In genomic region chr1:206694551-206695124, GRCh38 we compare ENCODE assay signal across 1 cellular context.
A peak's percentile ranks its signal among the peaks of the same experiment; 100 is the strongest.
TF ChIP-seq lines count a peak whose summit lies in the region.

No MANE protein-coding gene starts in this region.

TF ChIP-seq in HepG2, 621 proteins besides CTCF, POLR2A, EP300 and RAD21 (continued from another document and continues in another):
- TF ChIP-seq CSRNP2 (CRISPR knock-in tag; conservative IDR thresholded peaks at IDR 0.05; ENCODE audit: low read depth) (no peak), ZFYVE20 (CRISPR knock-in tag; IDR thresholded peaks at IDR 0.05; ENCODE audit: borderline replicate concordance, low read depth) (no peak), WIZ (CRISPR knock-in tag; IDR thresholded peaks at IDR 0.05) (no peak), RBM22 (optimal IDR thresholded peaks at IDR 0.05; ENCODE audit: low read length) (no peak), ZUFSP (CRISPR knock-in tag; IDR thresholded peaks at IDR 0.05; ENCODE audit: borderline replicate concordance) (no peak), HDAC1 (CRISPR knock-in tag; IDR thresholded peaks at IDR 0.05) (no peak), ZNF431 (CRISPR knock-in tag; IDR thresholded peaks at IDR 0.05; ENCODE audit: borderline replicate concordance, low read depth) (no peak), ZNF276 (CRISPR knock-in tag; IDR thresholded peaks at IDR 0.05; ENCODE audit: low read depth) (no peak), PHF20 (CRISPR knock-in tag; IDR thresholded peaks at IDR 0.05) (no peak), ZNF710 (CRISPR knock-in tag; IDR thresholded peaks at IDR 0.05; ENCODE audit: borderline replicate concordance) (no peak), RFX3 (CRISPR knock-in tag; IDR thresholded peaks at IDR 0.05) (no peak), HMGXB3 (CRISPR knock-in tag; IDR thresholded peaks at IDR 0.05; ENCODE audit: borderline replicate concordance) (no peak), DNMT1 (CRISPR knock-in tag; IDR thresholded peaks at IDR 0.05) (no peak), TFAP4 (IDR thresholded peaks at IDR 0.05; ENCODE audit: borderline replicate concordance, low read depth) (peak; percentile 25; the same call in 1 of the 2 replicates), DMAP1 (CRISPR knock-in tag; IDR thresholded peaks at IDR 0.05) (no peak), ZNF790 (CRISPR knock-in tag; IDR thresholded peaks at IDR 0.05; ENCODE audit: borderline replicate concordance) (no peak), CHD2 (IDR thresholded peaks at IDR 0.05; ENCODE audit: low read depth, low read length) (no peak), SOX6 (IDR thresholded peaks at IDR 0.05) (no peak), SOX6 (CRISPR knock-in tag; IDR thresholded peaks at IDR 0.05) (0 out of 2 replicates have a peak, but pooled peaks have one; percentile 12), ZNF768 (CRISPR knock-in tag; IDR thresholded peaks at IDR 0.05) (peak; percentile 86), ZNF800 (CRISPR knock-in tag; IDR thresholded peaks at IDR 0.05) (no peak), IRF9 (CRISPR knock-in tag; IDR thresholded peaks at IDR 0.05; ENCODE audit: borderline replicate concordance) (no peak), RXRA (CRISPR knock-in tag; IDR thresholded peaks at IDR 0.05) (0 out of 2 replicates have a peak, but pooled peaks have one; percentile 45), ELF1 (CRISPR knock-in tag; IDR thresholded peaks at IDR 0.05) (no peak), UBTF (CRISPR knock-in tag; IDR thresholded peaks at IDR 0.05) (no peak), HOMEZ (CRISPR knock-in tag; IDR thresholded peaks at IDR 0.05; ENCODE audit: low read depth) (no peak), HNF4A (CRISPR knock-in tag; IDR thresholded peaks at IDR 0.05) (0 out of 2 replicates have a peak, but pooled peaks have one; percentile 13), AKNA (CRISPR knock-in tag; IDR thresholded peaks at IDR 0.05; ENCODE audit: borderline replicate concordance) (no peak)
